26 cellular contexts compared by ENCODE assay signal in the genomic region with DNA sequence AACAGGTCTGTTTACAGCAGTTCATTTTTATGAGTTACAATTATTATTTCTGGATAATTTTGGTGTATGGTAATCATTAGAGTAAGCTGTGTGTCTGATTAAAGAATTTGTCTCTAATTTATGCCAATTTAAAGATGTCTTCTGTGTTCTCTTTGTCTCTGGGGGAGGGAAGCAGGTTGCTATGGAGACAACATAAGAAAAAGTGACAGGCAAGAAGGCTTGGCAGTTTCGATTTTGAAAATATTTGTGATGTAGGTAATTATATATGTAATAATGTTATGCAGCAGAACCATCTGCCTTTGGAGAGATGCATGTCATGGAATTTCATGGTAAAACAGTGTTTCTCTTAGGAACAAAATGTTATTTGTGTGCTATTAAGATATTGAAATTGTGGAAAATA.
"Had no signal": no experiment of that assay in that cellular context is flagged by ENCODE, and none has a peak within 500 bp of the region (broad histone marks: within the 10 kb centered on the region; RNA-seq: fewer than 3 reads in every experiment).

No MANE protein-coding gene starts in this region.

- H3K9me2 ChIP-seq: SK-N-SH had no signal

- H3K27me3 ChIP-seq: ascending aorta, body of pancreas, SJCRH30 had no signal

- H3K36me3 ChIP-seq: ascending aorta, cardiac muscle cell, SJCRH30 had no signal

- H3K4me3 ChIP-seq: ascending aorta, body of pancreas, cardiac muscle cell, SJCRH30 had no signal

- DNase-seq: activated CD4-positive, alpha-beta memory T cell treated with anti-CD3 and anti-CD28 coated beads for 36 hours; activated CD4-positive, alpha-beta T cell treated with anti-CD3 and anti-CD28 coated beads, Interleukin-2, amount 10 ng/mL, durations not matched to agents 7 days and 5 days; activated CD4-positive, CD25-positive, alpha-beta regulatory T cell; activated naive CD4-positive, alpha-beta T cell treated with Interleukin-2 at 50 U/mL for 16 hours; activated naive CD8-positive, alpha-beta T cell treated with anti-CD3 and anti-CD28 coated beads, Interleukin-2, amount 50 U/mL, for 24 hours; activated T-cell treated with anti-CD3 and anti-CD28 coated beads, Interleukin-2, amount 50 U/mL, for 4 hours; amniotic stem cell; body of pancreas; Kasumi-1; NCI-H1092 treated with DMSO at 0.1 percent for 48 hours; NCI-H1417 treated with DMSO at 0.1 percent for 48 hours; NCI-H1694; NCI-H2029; NCI-H2107; NCI-H446; NCI-H526; NK-92 treated with Interleukin-12 subunit alpha and Interleukin-12 subunit beta, amount 100 ng/mL, for 24 hours; OCI-M1; Right ventricle myocardium superior; SJCRH30; SK-N-SH; T-helper 1 cell had no signal

- H3K27ac ChIP-seq: ascending aorta, body of pancreas, cardiac muscle cell, RWPE1, SJCRH30, VCaP had no signal

- H3K9ac ChIP-seq: SK-N-SH had no signal

- H3K4me1 ChIP-seq: SJCRH30 had no signal

- H3K9me3 ChIP-seq: body of pancreas, SJCRH30, SK-N-SH had no signal
